In the genomic region with DNA sequence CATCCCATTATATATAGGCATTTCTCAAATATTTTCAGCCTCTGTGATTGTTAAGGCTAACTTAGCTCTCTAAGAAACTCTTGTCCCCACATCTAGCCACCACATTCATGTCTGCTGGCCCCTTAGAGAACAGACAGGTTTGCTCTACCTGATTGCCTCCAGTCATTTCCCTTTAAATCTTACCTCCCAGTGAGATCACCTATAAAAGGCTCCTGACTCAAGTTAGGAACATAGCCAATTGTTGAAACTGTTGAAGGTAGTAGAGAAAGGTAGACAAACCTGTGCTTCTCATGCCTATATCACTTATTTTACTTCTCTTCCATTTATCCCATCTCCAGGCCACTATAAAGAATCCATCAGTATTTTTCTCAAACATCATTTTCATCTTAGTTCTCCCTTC, we compare ENCODE assay signal across 12 cellular contexts.
DNase-seq lines count a peak whose midpoint lies in the region; ATAC-seq, FAIRE-seq and TF ChIP-seq lines count a peak whose summit lies in the region.
"Had no signal": no experiment of that assay in that cellular context is flagged by ENCODE, and none has a peak within 500 bp of the region (broad histone marks: within the 10 kb centered on the region; RNA-seq: fewer than 3 reads in every experiment).

No MANE protein-coding gene starts in this region.

- no peak for FAIRE-seq in GM12878 (lab: Jason Lieb, UNC)
- FAIRE-seq: GM12891 had no signal

- no peaks in the 10 kb centered on the region for H3K27me3 ChIP-seq in KMS-11 (ENCODE audit: insufficient read depth, low read depth)
- no peaks in the 10 kb centered on the region for H3K27me3 ChIP-seq in GM12878 (replicated peaks in 1 of 2; ENCODE audit: control insufficient read depth in 2 of 2, insufficient read depth in 2 of 2, low read length in 1 of 2)
- no peaks in the 10 kb centered on the region for H3K27me3 ChIP-seq in upper lobe of left lung
- H3K27me3 ChIP-seq: SJCRH30 had no signal

- H3K27ac ChIP-seq in KMS-11: no peak overlapping the region
- H3K27ac ChIP-seq in GM12878 (ENCODE audit: control insufficient read depth, insufficient read depth): no peak overlapping the region; the same call in 1 of the 2 replicates
- peak overlapping the region; percentile 23 to 66 (median 38) for H3K27ac ChIP-seq in upper lobe of left lung
- H3K27ac ChIP-seq: RWPE1, SJCRH30 had no signal

- H3K4me1 ChIP-seq in KMS-11 (ENCODE audit: low read depth, poor library complexity, severe bottlenecking) (peaks cover 6% of the 10 kb centered on the region), GM12878 (ENCODE audit: control insufficient read depth, insufficient read depth, low read length) (no peaks in the 10 kb centered on the region), upper lobe of left lung (peaks cover 7% of the 10 kb centered on the region in 4 donors)
- H3K4me1 ChIP-seq: SJCRH30 had no signal

- H3K9me3 ChIP-seq in GM12878 (replicated peaks; ENCODE audit: control insufficient read depth, insufficient read depth, low read length) (no peaks in the 10 kb centered on the region), upper lobe of left lung (no peaks in the 10 kb centered on the region)
- H3K9me3 ChIP-seq: SJCRH30 had no signal

- DNase-seq in GM12878 (ENCODE audit: low read depth, low spot score): no peak
- DNase-seq in upper lobe of left lung: no peak
- no peak for DNase-seq in activated gamma-delta T cell (lab: John Stamatoyannopoulos, UW)
- no peak for DNase-seq in DMS79 (lab: John Stamatoyannopoulos, UW)
- DNase-seq: DMS79 treated with DMSO at 0.1 percent for 48 hours had no signal

- H3K4me2 ChIP-seq in KMS-11: no peak overlapping the region
- H3K4me2 ChIP-seq in GM12878 (ENCODE audit: control insufficient read depth, insufficient read depth): no peak overlapping the region

- H4K20me1 ChIP-seq in KMS-11 (ENCODE audit: insufficient read depth) (no peaks in the 10 kb centered on the region), GM12878 (ENCODE audit: control insufficient read depth, insufficient read depth) (no peaks in the 10 kb centered on the region)

- no peak for TF ChIP-seq RAD21 in GM12878 (IDR thresholded peaks at IDR 0.05; ENCODE audit: insufficient read depth, low read depth, low read length)

- H3K4me3 ChIP-seq in KMS-11 (IDR thresholded peaks at IDR 0.05; ENCODE audit: insufficient read depth, low read depth, low read length) (no peak overlapping the region), GM12878 (no peak overlapping the region), upper lobe of left lung (no peak overlapping the region)
- H3K4me3 ChIP-seq: K562, SJCRH30 had no signal

- TF ChIP-seq CTCF in KMS-11 (conservative IDR thresholded peaks at IDR 0.05; ENCODE audit: low read depth, low read length) (no peak), GM12878 (IDR thresholded peaks at IDR 0.05 in 2 of 3, conservative IDR thresholded peaks at IDR 0.05 in 1 of 3; ENCODE audit: control insufficient read depth in 2 of 3, extremely low read depth in 1 of 3, insufficient read depth in 1 of 3, low read depth in 3 of 3, low read length in 3 of 3) (no peak), upper lobe of left lung (IDR thresholded peaks at IDR 0.05) (no peak)

- no peak for TF ChIP-seq POLR2A in GM12878 (IDR thresholded peaks at IDR 0.05; ENCODE audit: low read depth, low read length)
- no peak for TF ChIP-seq POLR2A in upper lobe of left lung (IDR thresholded peaks at IDR 0.05)

- intact Hi-C loops in GM12878 (cut with micrococcal nuclease; ENCODE audit: unreplicated experiment): loop anchor here (5.0 to 10.0 kb wide), 2 partner anchors 382 to 1040 kb away; no protein-coding TSS in a partner anchor

- H3K9ac ChIP-seq in KMS-11 (no peak overlapping the region), GM12878 (ENCODE audit: control insufficient read depth, insufficient read depth, low read length) (no peak overlapping the region)

- in situ Hi-C loops in GM12878 (cut with MboI): loop anchor here (10.0 kb wide), 4 partner anchors 282 to 1042 kb away; no protein-coding TSS in a partner anchor

- POLR2A ChIA-PET in GM12878 (lab: Charles Lee): no interaction called here

- no TSS peak for BruUV-seq in GM12878 (replicated peaks; lab: Mats Ljungman, UMichigan)

- CTCF ChIA-PET in GM12878 (lab: Yijun Ruan, JAX): interaction anchor here (0.5 to 7.2 kb wide), 31 partner anchors 8 to 1045 kb away, joined by 3 to 89 read pairs (median 4); no protein-coding TSS in a partner anchor

- TF ChIP-seq EP300 in GM12878 (IDR thresholded peaks at IDR 0.05; ENCODE audit: borderline replicate concordance in 1 of 2, control insufficient read depth in 1 of 2, low read depth in 2 of 2, low read length in 2 of 2) (no peak), upper lobe of left lung (IDR thresholded peaks at IDR 0.05) (no peak)

- ATAC-seq in GM18909 (IDR thresholded peaks at IDR 0.05; ENCODE audit: poor library complexity, unreplicated experiment): peak; percentile 5
- no peak for ATAC-seq in GM12878
- no peak for ATAC-seq in upper lobe of left lung (ENCODE audit: low FRiP score in 2 of 2)
- ATAC-seq in GM18867 (IDR thresholded peaks at IDR 0.05; ENCODE audit: unreplicated experiment): no peak

- RAD21 ChIA-PET in GM12878 (lab: Charles Lee; ENCODE audit: unreplicated experiment): interaction anchor here (0.7 to 5.3 kb wide), 10 partner anchors 29 to 1039 kb away, joined by 3 to 32 read pairs (median 4); no protein-coding TSS in a partner anchor

- H3K79me2 ChIP-seq in KMS-11 (ENCODE audit: insufficient read depth, low read depth) (no peaks in the 10 kb centered on the region), GM12878 (ENCODE audit: control insufficient read depth, insufficient read depth, low read length) (no peaks in the 10 kb centered on the region)

- SMC1A ChIA-PET in GM12878 (lab: Charles Lee; ENCODE audit: uncharacterized antibody, unreplicated experiment): interaction anchor here (0.5 to 2.4 kb wide), 21 partner anchors 9 to 1074 kb away, joined by 3 to 24 read pairs (median 4); no protein-coding TSS in a partner anchor

- H3K36me3 ChIP-seq in KMS-11 (ENCODE audit: insufficient read depth) (no peaks in the 10 kb centered on the region), GM12878 (ENCODE audit: control insufficient read depth in 2 of 2, insufficient read depth in 2 of 2, low read length in 1 of 2) (no peaks in the 10 kb centered on the region), upper lobe of left lung (no peaks in the 10 kb centered on the region)
- H3K36me3 ChIP-seq: SJCRH30 had no signal

- H2AFZ ChIP-seq in KMS-11 (ENCODE audit: low read depth): peak overlapping the region; percentile 79
- peak overlapping the region; percentile 91; the same call in 1 of the 2 replicates for H2AFZ ChIP-seq in GM12878 (ENCODE audit: control insufficient read depth, low read depth, low read length)

TF ChIP-seq in GM12878, 131 proteins besides CTCF, POLR2A, EP300 and RAD21:
- no peak for TF ChIP-seq TCF3 (IDR thresholded peaks at IDR 0.05; ENCODE audit: borderline replicate concordance, insufficient read depth, low read depth, low read length)
- no peak for TF ChIP-seq CREM (IDR thresholded peaks at IDR 0.05; ENCODE audit: low read depth)
- TF ChIP-seq TCF12 (IDR thresholded peaks at IDR 0.05; ENCODE audit: low read depth, low read length): no peak
- no peak for TF ChIP-seq RB1 (IDR thresholded peaks at IDR 0.05; ENCODE audit: borderline replicate concordance)
- no peak for TF ChIP-seq BMI1 (IDR thresholded peaks at IDR 0.05; ENCODE audit: borderline replicate concordance)
- TF ChIP-seq, protein P1, sequence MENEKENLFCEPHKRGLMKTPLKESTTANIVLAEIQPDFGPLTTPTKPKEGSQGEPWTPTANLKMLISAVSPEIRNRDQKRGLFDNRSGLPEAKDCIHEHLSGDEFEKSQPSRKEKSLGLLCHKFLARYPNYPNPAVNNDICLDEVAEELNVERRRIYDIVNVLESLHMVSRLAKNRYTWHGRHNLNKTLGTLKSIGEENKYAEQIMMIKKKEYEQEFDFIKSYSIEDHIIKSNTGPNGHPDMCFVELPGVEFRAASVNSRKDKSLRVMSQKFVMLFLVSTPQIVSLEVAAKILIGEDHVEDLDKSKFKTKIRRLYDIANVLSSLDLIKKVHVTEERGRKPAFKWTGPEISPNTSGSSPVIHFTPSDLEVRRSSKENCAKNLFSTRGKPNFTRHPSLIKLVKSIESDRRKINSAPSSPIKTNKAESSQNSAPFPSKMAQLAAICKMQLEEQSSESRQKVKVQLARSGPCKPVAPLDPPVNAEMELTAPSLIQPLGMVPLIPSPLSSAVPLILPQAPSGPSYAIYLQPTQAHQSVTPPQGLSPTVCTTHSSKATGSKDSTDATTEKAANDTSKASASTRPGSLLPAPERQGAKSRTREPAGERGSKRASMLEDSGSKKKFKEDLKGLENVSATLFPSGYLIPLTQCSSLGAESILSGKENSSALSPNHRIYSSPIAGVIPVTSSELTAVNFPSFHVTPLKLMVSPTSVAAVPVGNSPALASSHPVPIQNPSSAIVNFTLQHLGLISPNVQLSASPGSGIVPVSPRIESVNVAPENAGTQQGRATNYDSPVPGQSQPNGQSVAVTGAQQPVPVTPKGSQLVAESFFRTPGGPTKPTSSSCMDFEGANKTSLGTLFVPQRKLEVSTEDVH (IDR thresholded peaks at IDR 0.05; ENCODE audit: low read depth, partially characterized antibody): no peak
- no peak for TF ChIP-seq SPI1 (IDR thresholded peaks at IDR 0.05; ENCODE audit: borderline replicate concordance, insufficient read depth, low read depth, low read length)
TF ChIP-seq in GM12878: peak in this region for 0.

Comparison
In these comparisons a context has a peak if more than half of its experiments do, and no peak if none do; other contexts are left out.
1. H3K27ac ChIP-seq: peak in upper lobe of left lung (4 of 4); none in KMS-11 (single experiment) and GM12878 (single experiment).